13 cellular contexts compared by ENCODE assay signal in the genomic region with DNA sequence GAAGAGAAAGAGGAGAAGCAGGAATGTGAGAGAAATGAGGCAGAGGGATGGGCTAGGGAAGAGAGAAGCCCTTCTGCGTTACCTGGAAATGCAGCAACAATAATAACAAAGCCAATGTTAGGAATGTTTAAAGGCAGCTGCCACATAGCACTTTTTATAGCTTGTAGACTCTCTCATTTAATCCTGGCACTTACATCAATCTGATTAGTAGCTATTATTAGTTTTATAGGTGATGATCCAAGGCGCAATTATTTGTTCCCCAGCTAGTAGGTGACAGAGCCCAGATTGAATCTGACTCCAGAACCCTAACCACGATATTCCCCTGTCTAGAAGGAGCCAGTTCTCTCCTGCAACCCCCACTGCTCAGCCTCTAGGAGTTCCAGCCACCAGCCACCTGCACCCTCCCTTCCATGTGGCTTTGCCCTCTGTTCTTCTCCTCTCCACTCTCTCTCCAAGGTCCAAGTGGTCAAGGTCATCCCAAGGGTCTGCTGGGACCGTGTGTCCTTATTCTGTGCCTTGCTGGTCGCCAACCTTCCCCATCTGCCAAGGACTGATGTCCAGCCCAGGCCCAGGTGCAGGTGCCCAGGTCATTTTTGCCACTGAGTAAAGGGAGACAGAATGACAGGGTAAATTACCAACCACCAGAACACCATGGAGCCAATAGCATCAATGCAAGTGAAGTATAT. TPM values are rescaled to one million over a fixed set of nuclear protein-coding genes. Genes with fewer than 3 reads are reported as not detected.
DNase-seq lines count a peak whose midpoint lies in the region; ATAC-seq and TF ChIP-seq lines count a peak whose summit lies in the region.
"Had no signal": no experiment of that assay in that cellular context is flagged by ENCODE, and none has a peak within 500 bp of the region (broad histone marks: within the 10 kb centered on the region; RNA-seq: fewer than 3 reads in every experiment).

No MANE protein-coding gene starts in this region.

- in situ Hi-C loops in mammary epithelial cell (cut with MboI; ENCODE audit: low sequenced_read_pairs in 2 of 2) = loop anchor here (10.0 kb wide), 2 partner anchors 154 to 184 kb away; no protein-coding TSS in a partner anchor
- in situ Hi-C loops in gastrocnemius medialis (cut with MboI; ENCODE audit: low sequenced_read_pairs in 4 of 4) = loop anchor here in 3 of 4 donors (5.0 to 10.0 kb wide), 3 partner anchors 54 to 156 kb away; no protein-coding TSS in a partner anchor

- H3K79me2 ChIP-seq in mammary epithelial cell (ENCODE audit: insufficient read depth, low read length) = no peaks in the 10 kb centered on the region

- no TSS peak for BruUV-seq in mammary epithelial cell (replicated peaks; lab: Mats Ljungman, UMichigan)

- H3K4me3 Mint-ChIP-seq in endothelial cell (ENCODE audit: unreplicated experiment) = no peak overlapping the region
- H3K4me3 Mint-ChIP-seq: stimulated activated naive CD8-positive, alpha-beta T cell treated with anti-CD3 and anti-CD28 coated beads, Interleukin-15, amount 100 ng/mL, for 72 hours had no signal

- H3K9me3 ChIP-seq in breast epithelium = no peaks in the 10 kb centered on the region
- no peaks in the 10 kb centered on the region for H3K9me3 ChIP-seq in mammary epithelial cell (replicated peaks; ENCODE audit: insufficient read depth, low read length)
- no peaks in the 10 kb centered on the region for H3K9me3 ChIP-seq in NT2/D1 (ENCODE audit: insufficient read depth, low read length)
- H3K9me3 ChIP-seq in gastrocnemius medialis = no peaks in the 10 kb centered on the region
- H3K9me3 ChIP-seq: ascending aorta, neutrophil, transverse colon had no signal

- H3K27ac ChIP-seq in breast epithelium (peak overlapping the region; percentile 8 to 26), mammary epithelial cell (ENCODE audit: insufficient read depth, low read depth, low read length) (no peak overlapping the region), gastrocnemius medialis (peak overlapping the region; percentile 30 to 81 (median 47))
- H3K27ac ChIP-seq: ascending aorta, neutrophil, transverse colon had no signal

- TF ChIP-seq CTCF in breast epithelium (IDR thresholded peaks at IDR 0.05) = peak in 1 of 3 donors; percentile 8
- TF ChIP-seq CTCF in mammary epithelial cell (conservative IDR thresholded peaks at IDR 0.05 in 1 of 2, IDR thresholded peaks at IDR 0.05 in 1 of 2; ENCODE audit: extremely low read depth in 1 of 2, insufficient read depth in 1 of 2, low read depth in 1 of 2, low read length in 2 of 2) = no peak
- TF ChIP-seq CTCF in endothelial cell (IDR thresholded peaks at IDR 0.05; ENCODE audit: unreplicated experiment) = peak; percentile 17
- no peak for TF ChIP-seq CTCF in gastrocnemius medialis (IDR thresholded peaks at IDR 0.05 in 4 of 5, conservative IDR thresholded peaks at IDR 0.05 in 1 of 5)

- no peaks in the 10 kb centered on the region for H4K20me1 ChIP-seq in mammary epithelial cell (ENCODE audit: insufficient read depth, low read length)

- H3K4me3 ChIP-seq in breast epithelium (no peak overlapping the region), mammary epithelial cell (replicated peaks in 1 of 3; ENCODE audit: insufficient read depth in 1 of 3, low read depth in 2 of 3, low read length in 3 of 3) (no peak overlapping the region), NT2/D1 (ENCODE audit: insufficient read length, low read depth) (no peak overlapping the region), gastrocnemius medialis (no peak overlapping the region)
- H3K4me3 ChIP-seq: ascending aorta, transverse colon had no signal

- H3K9ac ChIP-seq in mammary epithelial cell (ENCODE audit: insufficient read depth, low read length) = no peak overlapping the region
- peak overlapping the region; percentile 17 for H3K9ac ChIP-seq in NT2/D1 (ENCODE audit: insufficient read length, low read depth)

- DNase-seq in breast epithelium (ENCODE audit: low spot score in 2 of 2) = no peak
- DNase-seq in mammary epithelial cell = no peak
- no peak for DNase-seq in NT2/D1 (ENCODE audit: low read depth, low spot score)
- DNase-seq in endothelial cell (ENCODE audit: low spot score) = no peak
- DNase-seq in gastrocnemius medialis = no peak
- no peak for DNase-seq in activated naive CD4-positive, alpha-beta T cell treated with anti-CD3 and anti-CD28 coated beads, Interleukin-2, amount 50 U/mL, for 72 hours (ENCODE audit: low spot score in 2 of 2)
- no peak for DNase-seq in DMS153 treated with DMSO at 0.1 percent for 48 hours (lab: John Stamatoyannopoulos, UW; ENCODE audit: unreplicated experiment)
- DNase-seq: GF-D8 had no signal

- H3K36me3 Mint-ChIP-seq in endothelial cell (ENCODE audit: low read depth, unreplicated experiment) = no peaks in the 10 kb centered on the region
- no peaks in the 10 kb centered on the region for H3K36me3 Mint-ChIP-seq in activated naive CD4-positive, alpha-beta T cell treated with anti-CD3 and anti-CD28 coated beads, Interleukin-2, amount 50 U/mL, for 72 hours

- CTCF ChIA-PET in mammary epithelial cell (lab: Charles Lee; ENCODE audit: low non-redundant PET) = interaction anchor here (0.7 kb wide), 1 partner anchor 193 kb away, joined by 9 read pairs; no protein-coding TSS in a partner anchor

- H3K9me3 Mint-ChIP-seq in endothelial cell (ENCODE audit: unreplicated experiment) = no peaks in the 10 kb centered on the region
- H3K9me3 Mint-ChIP-seq in activated naive CD4-positive, alpha-beta T cell treated with anti-CD3 and anti-CD28 coated beads, Interleukin-2, amount 50 U/mL, for 72 hours = no peaks in the 10 kb centered on the region
- H3K9me3 Mint-ChIP-seq: stimulated activated naive CD8-positive, alpha-beta T cell treated with anti-CD3 and anti-CD28 coated beads, Interleukin-15, amount 100 ng/mL, for 72 hours had no signal

- TF ChIP-seq POLR2A in breast epithelium (IDR thresholded peaks at IDR 0.05) (no peak), gastrocnemius medialis (IDR thresholded peaks at IDR 0.05) (no peak)

- dilution Hi-C loops in mammary epithelial cell (cut with HindIII; ENCODE audit: low sequenced_read_pairs) = no loop called here

- H3K36me3 ChIP-seq in breast epithelium (no peaks in the 10 kb centered on the region), mammary epithelial cell (ENCODE audit: insufficient read depth, low read length) (no peaks in the 10 kb centered on the region), NT2/D1 (ENCODE audit: insufficient read depth, insufficient read length, low read length) (no peaks in the 10 kb centered on the region), gastrocnemius medialis (no peaks in the 10 kb centered on the region)
- H3K36me3 ChIP-seq: ascending aorta, neutrophil, transverse colon had no signal

- intact Hi-C loops in breast epithelium (cut with DNase I; ENCODE audit: low total_unique reads) (loop anchor here (2.0 to 10.0 kb wide), 3 partner anchors 41 to 194 kb away; a partner anchor contains a TSS), mammary epithelial cell (cut with micrococcal nuclease) (loop anchor here (1.0 to 2.0 kb wide), 3 partner anchors 121 to 358 kb away; no protein-coding TSS in a partner anchor), gastrocnemius medialis (cut with DNase I; ENCODE audit: low total_unique reads) (loop anchor here (2.0 kb wide), 2 partner anchors 42 to 68 kb away; no protein-coding TSS in a partner anchor)

- WGBS in mammary epithelial cell (ENCODE audit: low coverage, missing lambda C conversion rate) = 31% methylated on average over 5 of the region's 5 CpGs

- peaks cover 0 to 13% of the 10 kb centered on the region in 2 donors for H3K4me1 ChIP-seq in breast epithelium
- H3K4me1 ChIP-seq in mammary epithelial cell (ENCODE audit: insufficient read depth, low read length) = peaks cover 16% of the 10 kb centered on the region
- H3K4me1 ChIP-seq in NT2/D1 (ENCODE audit: insufficient read depth, insufficient read length) = peaks cover 7% of the 10 kb centered on the region
- H3K4me1 ChIP-seq in gastrocnemius medialis = peaks cover 26 to 35% of the 10 kb centered on the region in 2 donors

- H2AFZ ChIP-seq in mammary epithelial cell (ENCODE audit: low read depth, low read length) = no peak overlapping the region

- H3K27me3 ChIP-seq in breast epithelium (no peaks in the 10 kb centered on the region), mammary epithelial cell (ENCODE audit: insufficient read depth, low read length) (no peaks in the 10 kb centered on the region), NT2/D1 (ENCODE audit: insufficient read depth, insufficient read length) (no peaks in the 10 kb centered on the region), gastrocnemius medialis (no peaks in the 10 kb centered on the region)
- H3K27me3 ChIP-seq: ascending aorta, transverse colon had no signal

- no peak overlapping the region for H3K4me2 ChIP-seq in mammary epithelial cell (ENCODE audit: insufficient read depth, low read depth, low read length)

- H3K27ac Mint-ChIP-seq in endothelial cell (ENCODE audit: unreplicated experiment) = no peak overlapping the region
- no peak overlapping the region for H3K27ac Mint-ChIP-seq in activated naive CD4-positive, alpha-beta T cell treated with anti-CD3 and anti-CD28 coated beads, Interleukin-2, amount 50 U/mL, for 72 hours
- H3K27ac Mint-ChIP-seq: stimulated activated naive CD8-positive, alpha-beta T cell treated with anti-CD3 and anti-CD28 coated beads, Interleukin-15, amount 100 ng/mL, for 72 hours had no signal

- ATAC-seq in gastrocnemius medialis = no peak
- no peak for ATAC-seq in HG03457 (IDR thresholded peaks at IDR 0.05; ENCODE audit: unreplicated experiment)
- ATAC-seq in activated naive CD4-positive, alpha-beta T cell treated with anti-CD3 and anti-CD28 coated beads, Interleukin-2, amount 50 U/mL, for 72 hours = no peak

- H3K4me1 Mint-ChIP-seq in endothelial cell (ENCODE audit: unreplicated experiment) = no peaks in the 10 kb centered on the region

- peaks cover 14% of the 10 kb centered on the region for H3K27me3 Mint-ChIP-seq in endothelial cell (ENCODE audit: unreplicated experiment)

RNA-seq across cellular contexts. Expression of a gene that starts 29.4 kb away (rescaled TPM):
- total RNA-seq in breast epithelium = 10 to 100 TPM; 40.6 to 64.8 (median 50.7) TPM
- total RNA-seq in mammary epithelial cell = 10 to 100 TPM; 11.6 to 30.2 TPM
- polyA plus RNA-seq in mammary epithelial cell = 9.9 TPM
- polyA minus RNA-seq in mammary epithelial cell = 14.5 TPM
- total RNA-seq in endothelial cell (ENCODE audit: unreplicated experiment) = 42.4 TPM
- 100 to 1,000 TPM; 114 to 178 (median 120) TPM for total RNA-seq in gastrocnemius medialis
- 1 to 10 TPM; 5.4 to 9.6 TPM for total RNA-seq in activated naive CD4-positive, alpha-beta T cell treated with anti-CD3 and anti-CD28 coated beads, Interleukin-2, amount 50 U/mL, for 72 hours

RNA-seq across cellular contexts. Expression of a gene that starts 40.1 kb away (rescaled TPM):
- total RNA-seq in breast epithelium = 10 to 100 TPM; 39.5 to 76.5 (median 47.2) TPM
- total RNA-seq in mammary epithelial cell = 10 to 100 TPM; 41.3 to 49.4 TPM
- polyA plus RNA-seq in mammary epithelial cell = 14.0 TPM
- polyA minus RNA-seq in mammary epithelial cell = 13.7 TPM
- total RNA-seq in endothelial cell (ENCODE audit: unreplicated experiment) = 8.6 TPM
- total RNA-seq in gastrocnemius medialis = 10 to 100 TPM; 15.0 to 26.4 (median 17.0) TPM
- 10 to 100 TPM; 26.6 to 85.4 TPM for total RNA-seq in activated naive CD4-positive, alpha-beta T cell treated with anti-CD3 and anti-CD28 coated beads, Interleukin-2, amount 50 U/mL, for 72 hours
